In the genomic region with DNA sequence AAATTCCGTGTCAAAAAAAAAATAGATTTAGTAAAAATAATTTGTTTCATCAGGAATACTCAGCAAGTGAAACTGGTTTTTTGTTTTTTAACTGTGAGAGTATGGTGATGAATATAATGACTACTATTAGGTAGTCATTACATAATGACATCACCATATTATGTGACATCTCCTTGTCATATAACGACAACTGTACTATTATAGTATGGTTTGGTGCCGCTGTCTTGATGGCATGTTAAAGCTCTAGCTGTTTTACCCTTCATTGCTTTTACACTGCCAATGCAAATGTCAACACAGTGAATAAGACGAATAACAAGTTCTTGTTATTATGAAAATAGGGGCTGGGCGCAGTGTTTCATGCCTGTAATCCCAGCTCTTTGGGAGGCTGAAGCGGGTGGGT, we compare ENCODE assay signal across 3 cellular contexts.
TF ChIP-seq lines count a peak whose summit lies in the region.

No MANE protein-coding gene starts in this region.

TF ChIP-seq in HEK293, 187 proteins besides CTCF, POLR2A, EP300 and RAD21:
- TF ChIP-seq ZNF132 (tag by site-specific recombination; IDR thresholded peaks at IDR 0.05; ENCODE audit: borderline replicate concordance) (no peak), BCL6B (tag by site-specific recombination; IDR thresholded peaks at IDR 0.05) (no peak), ZNF629 (tag by site-specific recombination; IDR thresholded peaks at IDR 0.05) (peak; percentile 33; the same call in 1 of the 2 replicates), SP7 (tag by site-specific recombination; IDR thresholded peaks at IDR 0.05) (peak; percentile 52), ATF2 (tag by site-specific recombination; IDR thresholded peaks at IDR 0.05; ENCODE audit: low read depth) (peak; percentile 84), PRDM6 (tag by site-specific recombination; IDR thresholded peaks at IDR 0.05) (0 out of 2 replicates have a peak, but pooled peaks have one; percentile 47), ZNF324 (tag by site-specific recombination; IDR thresholded peaks at IDR 0.05) (no peak), ZNF184 (tag by site-specific recombination; IDR thresholded peaks at IDR 0.05) (no peak), ZNF585B (tag by site-specific recombination; IDR thresholded peaks at IDR 0.05) (no peak)
- TF ChIP-seq, protein P1, sequence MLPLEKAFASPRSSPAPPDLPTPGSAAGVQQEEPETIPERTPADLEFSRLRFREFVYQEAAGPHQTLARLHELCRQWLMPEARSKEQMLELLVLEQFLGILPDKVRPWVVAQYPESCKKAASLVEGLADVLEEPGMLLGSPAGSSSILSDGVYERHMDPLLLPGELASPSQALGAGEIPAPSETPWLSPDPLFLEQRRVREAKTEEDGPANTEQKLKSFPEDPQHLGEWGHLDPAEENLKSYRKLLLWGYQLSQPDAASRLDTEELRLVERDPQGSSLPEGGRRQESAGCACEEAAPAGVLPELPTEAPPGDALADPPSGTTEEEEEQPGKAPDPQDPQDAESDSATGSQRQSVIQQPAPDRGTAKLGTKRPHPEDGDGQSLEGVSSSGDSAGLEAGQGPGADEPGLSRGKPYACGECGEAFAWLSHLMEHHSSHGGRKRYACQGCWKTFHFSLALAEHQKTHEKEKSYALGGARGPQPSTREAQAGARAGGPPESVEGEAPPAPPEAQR (tag by site-specific recombination; IDR thresholded peaks at IDR 0.05): no peak

TF ChIP-seq in K562, 482 proteins besides CTCF, POLR2A, EP300 and RAD21:
- peak; percentile 16; the same call in 1 of the 2 replicates for TF ChIP-seq ATF3 (IDR thresholded peaks at IDR 0.05)
- no peak for TF ChIP-seq ATF3 (CRISPR knock-in tag; conservative IDR thresholded peaks at IDR 0.05)
- TF ChIP-seq, protein P2, sequence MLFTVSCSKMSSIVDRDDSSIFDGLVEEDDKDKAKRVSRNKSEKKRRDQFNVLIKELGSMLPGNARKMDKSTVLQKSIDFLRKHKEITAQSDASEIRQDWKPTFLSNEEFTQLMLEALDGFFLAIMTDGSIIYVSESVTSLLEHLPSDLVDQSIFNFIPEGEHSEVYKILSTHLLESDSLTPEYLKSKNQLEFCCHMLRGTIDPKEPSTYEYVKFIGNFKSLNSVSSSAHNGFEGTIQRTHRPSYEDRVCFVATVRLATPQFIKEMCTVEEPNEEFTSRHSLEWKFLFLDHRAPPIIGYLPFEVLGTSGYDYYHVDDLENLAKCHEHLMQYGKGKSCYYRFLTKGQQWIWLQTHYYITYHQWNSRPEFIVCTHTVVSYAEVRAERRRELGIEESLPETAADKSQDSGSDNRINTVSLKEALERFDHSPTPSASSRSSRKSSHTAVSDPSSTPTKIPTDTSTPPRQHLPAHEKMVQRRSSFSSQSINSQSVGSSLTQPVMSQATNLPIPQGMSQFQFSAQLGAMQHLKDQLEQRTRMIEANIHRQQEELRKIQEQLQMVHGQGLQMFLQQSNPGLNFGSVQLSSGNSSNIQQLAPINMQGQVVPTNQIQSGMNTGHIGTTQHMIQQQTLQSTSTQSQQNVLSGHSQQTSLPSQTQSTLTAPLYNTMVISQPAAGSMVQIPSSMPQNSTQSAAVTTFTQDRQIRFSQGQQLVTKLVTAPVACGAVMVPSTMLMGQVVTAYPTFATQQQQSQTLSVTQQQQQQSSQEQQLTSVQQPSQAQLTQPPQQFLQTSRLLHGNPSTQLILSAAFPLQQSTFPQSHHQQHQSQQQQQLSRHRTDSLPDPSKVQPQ (CRISPR knock-in tag; IDR thresholded peaks at IDR 0.05; ENCODE audit: borderline replicate concordance): no peak

TF ChIP-seq in neural cell, 6 proteins besides CTCF, POLR2A, EP300 and RAD21:
- TF ChIP-seq POLR2AphosphoS5 (IDR thresholded peaks at IDR 0.05): peak; percentile 78
- no peak for TF ChIP-seq MXI1 (conservative IDR thresholded peaks at IDR 0.05; ENCODE audit: poor library complexity, severe bottlenecking)
TF ChIP-seq in neural cell: peak in this region for 1.
